In the genomic region with DNA sequence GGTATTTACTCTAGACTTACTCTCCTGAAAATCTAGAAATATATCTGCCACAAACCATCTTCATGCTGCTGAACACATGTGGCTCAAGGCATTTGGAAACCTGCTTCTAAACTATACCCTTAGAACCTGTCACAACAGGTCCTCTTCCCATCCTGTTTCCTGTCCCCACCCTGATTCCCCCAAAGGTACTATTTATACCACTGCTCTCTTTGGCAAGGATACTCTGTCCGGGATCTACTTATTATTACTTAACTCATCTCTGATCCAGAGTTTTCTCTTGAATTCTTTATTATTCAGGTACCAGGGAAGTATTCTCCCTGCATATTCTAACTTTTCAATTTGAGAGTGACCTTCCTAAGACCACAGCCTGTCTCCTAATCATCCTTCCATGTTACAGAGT, we compare ENCODE assay signal across 1 cellular context.
TF ChIP-seq lines count a peak whose summit lies in the region.

No MANE protein-coding gene starts in this region.

TF ChIP-seq in K562, 482 proteins besides CTCF, POLR2A, EP300 and RAD21:
- no peak for TF ChIP-seq GATA2 (CRISPR knock-in tag; IDR thresholded peaks at IDR 0.05)
- no peak for TF ChIP-seq POLR2B (IDR thresholded peaks at IDR 0.05; ENCODE audit: low read depth, partially characterized antibody)
- no peak for TF ChIP-seq MAFG (tag; conservative IDR thresholded peaks at IDR 0.05)
- TF ChIP-seq, protein P1, sequence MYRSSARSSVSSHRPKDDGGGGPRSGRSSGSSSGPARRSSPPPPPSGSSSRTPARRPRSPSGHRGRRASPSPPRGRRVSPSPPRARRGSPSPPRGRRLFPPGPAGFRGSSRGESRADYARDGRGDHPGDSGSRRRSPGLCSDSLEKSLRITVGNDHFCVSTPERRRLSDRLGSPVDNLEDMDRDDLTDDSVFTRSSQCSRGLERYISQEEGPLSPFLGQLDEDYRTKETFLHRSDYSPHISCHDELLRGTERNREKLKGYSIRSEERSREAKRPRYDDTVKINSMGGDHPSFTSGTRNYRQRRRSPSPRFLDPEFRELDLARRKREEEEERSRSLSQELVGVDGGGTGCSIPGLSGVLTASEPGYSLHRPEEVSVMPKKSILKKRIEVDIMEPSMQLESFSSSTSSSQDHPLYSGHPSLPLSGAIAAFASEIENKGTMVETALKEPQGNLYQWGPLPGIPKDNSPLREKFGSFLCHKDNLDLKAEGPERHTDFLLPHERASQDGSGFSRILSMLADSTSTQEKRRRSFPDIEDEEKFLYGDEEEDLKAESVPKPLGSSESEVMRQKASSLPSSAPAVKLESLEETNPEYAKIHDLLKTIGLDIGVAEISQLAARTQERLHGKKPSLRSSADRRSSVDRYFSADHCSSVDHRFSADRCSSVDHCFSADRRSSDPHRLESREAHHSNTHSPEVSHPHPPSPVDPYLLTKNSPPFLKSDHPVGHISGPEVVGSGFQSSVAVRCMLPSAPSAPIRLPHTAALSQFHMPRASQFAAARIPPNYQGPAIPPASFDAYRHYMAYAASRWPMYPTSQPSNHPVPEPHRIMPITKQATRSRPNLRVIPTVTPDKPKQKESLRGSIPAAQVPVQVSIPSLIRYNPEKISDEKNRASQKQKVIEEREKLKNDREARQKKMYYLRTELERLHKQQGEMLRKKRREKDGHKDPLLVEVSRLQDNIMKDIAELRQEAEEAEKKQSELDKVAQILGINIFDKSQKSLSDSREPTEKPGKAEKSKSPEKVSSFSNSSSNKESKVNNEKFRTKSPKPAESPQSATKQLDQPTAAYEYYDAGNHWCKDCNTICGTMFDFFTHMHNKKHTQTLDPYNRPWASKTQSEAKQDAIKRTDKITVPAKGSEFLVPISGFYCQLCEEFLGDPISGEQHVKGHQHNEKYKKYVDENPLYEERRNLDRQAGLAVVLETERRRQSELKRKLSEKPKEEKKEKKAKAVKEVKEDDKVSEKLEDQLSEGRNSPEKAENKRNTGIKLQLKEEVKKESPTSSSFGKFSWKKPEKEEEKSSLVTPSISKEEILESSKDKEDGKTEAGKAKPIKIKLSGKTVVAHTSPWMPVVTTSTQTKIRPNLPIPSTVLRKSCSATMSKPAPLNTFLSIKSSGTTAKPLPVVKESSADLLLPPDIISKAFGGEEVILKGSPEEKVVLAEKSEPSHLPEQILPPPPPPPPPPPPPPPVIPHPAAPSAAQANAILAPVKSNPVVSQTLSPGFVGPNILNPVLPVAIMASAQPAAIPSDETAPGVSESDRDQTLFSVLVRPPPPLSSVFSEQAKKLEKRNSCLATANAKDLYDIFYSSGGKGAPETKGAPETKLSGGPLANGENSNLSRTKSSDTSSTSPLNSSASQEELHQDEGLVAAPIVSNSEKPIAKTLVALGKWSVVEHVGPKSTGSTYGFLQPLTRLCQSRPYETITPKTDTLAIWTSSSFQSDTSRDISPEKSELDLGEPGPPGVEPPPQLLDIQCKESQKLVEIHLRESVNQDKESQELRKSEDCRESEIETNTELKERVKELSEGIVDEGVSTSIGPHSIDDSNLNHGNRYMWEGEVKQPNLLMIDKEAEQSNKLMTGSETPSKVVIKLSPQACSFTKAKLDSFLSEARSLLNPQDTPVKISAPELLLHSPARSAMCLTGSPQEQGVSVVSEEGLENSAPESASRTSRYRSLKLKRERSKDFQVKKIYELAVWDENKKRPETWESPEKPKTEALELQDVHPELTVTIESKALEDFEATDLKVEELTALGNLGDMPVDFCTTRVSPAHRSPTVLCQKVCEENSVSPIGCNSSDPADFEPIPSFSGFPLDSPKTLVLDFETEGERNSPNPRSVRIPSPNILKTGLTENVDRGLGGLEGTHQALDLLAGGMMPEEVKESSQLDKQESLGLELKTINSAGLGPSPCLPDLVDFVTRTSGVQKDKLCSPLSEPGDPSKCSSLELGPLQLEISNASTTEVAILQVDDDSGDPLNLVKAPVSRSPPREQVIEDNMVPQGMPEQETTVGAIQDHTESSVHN (IDR thresholded peaks at IDR 0.05; ENCODE audit: borderline replicate concordance in 1 of 2, low read depth in 1 of 2): no peak
- TF ChIP-seq, protein P2, sequence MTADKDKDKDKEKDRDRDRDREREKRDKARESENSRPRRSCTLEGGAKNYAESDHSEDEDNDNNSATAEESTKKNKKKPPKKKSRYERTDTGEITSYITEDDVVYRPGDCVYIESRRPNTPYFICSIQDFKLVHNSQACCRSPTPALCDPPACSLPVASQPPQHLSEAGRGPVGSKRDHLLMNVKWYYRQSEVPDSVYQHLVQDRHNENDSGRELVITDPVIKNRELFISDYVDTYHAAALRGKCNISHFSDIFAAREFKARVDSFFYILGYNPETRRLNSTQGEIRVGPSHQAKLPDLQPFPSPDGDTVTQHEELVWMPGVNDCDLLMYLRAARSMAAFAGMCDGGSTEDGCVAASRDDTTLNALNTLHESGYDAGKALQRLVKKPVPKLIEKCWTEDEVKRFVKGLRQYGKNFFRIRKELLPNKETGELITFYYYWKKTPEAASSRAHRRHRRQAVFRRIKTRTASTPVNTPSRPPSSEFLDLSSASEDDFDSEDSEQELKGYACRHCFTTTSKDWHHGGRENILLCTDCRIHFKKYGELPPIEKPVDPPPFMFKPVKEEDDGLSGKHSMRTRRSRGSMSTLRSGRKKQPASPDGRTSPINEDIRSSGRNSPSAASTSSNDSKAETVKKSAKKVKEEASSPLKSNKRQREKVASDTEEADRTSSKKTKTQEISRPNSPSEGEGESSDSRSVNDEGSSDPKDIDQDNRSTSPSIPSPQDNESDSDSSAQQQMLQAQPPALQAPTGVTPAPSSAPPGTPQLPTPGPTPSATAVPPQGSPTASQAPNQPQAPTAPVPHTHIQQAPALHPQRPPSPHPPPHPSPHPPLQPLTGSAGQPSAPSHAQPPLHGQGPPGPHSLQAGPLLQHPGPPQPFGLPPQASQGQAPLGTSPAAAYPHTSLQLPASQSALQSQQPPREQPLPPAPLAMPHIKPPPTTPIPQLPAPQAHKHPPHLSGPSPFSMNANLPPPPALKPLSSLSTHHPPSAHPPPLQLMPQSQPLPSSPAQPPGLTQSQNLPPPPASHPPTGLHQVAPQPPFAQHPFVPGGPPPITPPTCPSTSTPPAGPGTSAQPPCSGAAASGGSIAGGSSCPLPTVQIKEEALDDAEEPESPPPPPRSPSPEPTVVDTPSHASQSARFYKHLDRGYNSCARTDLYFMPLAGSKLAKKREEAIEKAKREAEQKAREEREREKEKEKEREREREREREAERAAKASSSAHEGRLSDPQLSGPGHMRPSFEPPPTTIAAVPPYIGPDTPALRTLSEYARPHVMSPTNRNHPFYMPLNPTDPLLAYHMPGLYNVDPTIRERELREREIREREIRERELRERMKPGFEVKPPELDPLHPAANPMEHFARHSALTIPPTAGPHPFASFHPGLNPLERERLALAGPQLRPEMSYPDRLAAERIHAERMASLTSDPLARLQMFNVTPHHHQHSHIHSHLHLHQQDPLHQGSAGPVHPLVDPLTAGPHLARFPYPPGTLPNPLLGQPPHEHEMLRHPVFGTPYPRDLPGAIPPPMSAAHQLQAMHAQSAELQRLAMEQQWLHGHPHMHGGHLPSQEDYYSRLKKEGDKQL (CRISPR knock-in tag; IDR thresholded peaks at IDR 0.05; ENCODE audit: borderline replicate concordance): no peak
- no peak for TF ChIP-seq MTA1 (IDR thresholded peaks at IDR 0.05; ENCODE audit: borderline replicate concordance)
